In genomic region chr10:30553625-30554442, GRCh38 we compare ENCODE assay signal across 9 cellular contexts.
DNase-seq lines count a peak whose midpoint lies in the region; ATAC-seq and TF ChIP-seq lines count a peak whose summit lies in the region.
"Had no signal": no experiment of that assay in that cellular context is flagged by ENCODE, and none has a peak within 500 bp of the region (broad histone marks: within the 10 kb centered on the region; RNA-seq: fewer than 3 reads in every experiment).

No MANE protein-coding gene starts in this region.

- peak; percentile 12 for DNase-seq in COR-L47 (lab: John Stamatoyannopoulos, UW)
- peak; percentile 16 for DNase-seq in PC-3
- peak in 27 of 42 donors; percentile 4 to 52 (median 26) for DNase-seq in head of caudate nucleus
- peak; percentile 62 to 79 (median 76) for DNase-seq in ovary
- no peak for DNase-seq in cerebellar cortex (ENCODE audit: low spot score)
- DNase-seq in activated CD4-positive, alpha-beta T cell treated with anti-CD3 and anti-CD28 coated beads for 48 hours: no peak
- DNase-seq: activated CD8-positive, alpha-beta memory T cell treated with anti-CD3 and anti-CD28 coated beads for 24 hours had no signal

- no peaks in the 10 kb centered on the region for H3F3A ChIP-seq in PC-3 (ENCODE audit: low read length, unreplicated experiment)

- no peaks in the 10 kb centered on the region for H4K20me1 ChIP-seq in PC-3 (ENCODE audit: low read length)

- BruUV-seq in PC-3 (replicated peaks; lab: Mats Ljungman, UMichigan): no TSS peak

- H3K4me1 ChIP-seq in PC-3 (ENCODE audit: insufficient read depth, low read length) (peaks cover 10% of the 10 kb centered on the region), ovary (ENCODE audit: insufficient read depth) (peaks cover 2% of the 10 kb centered on the region)

- peak; percentile 89 for ATAC-seq in PC-3
- no peak for ATAC-seq in HG03196 (IDR thresholded peaks at IDR 0.05; ENCODE audit: unreplicated experiment)
- no peak for ATAC-seq in GM21723 (IDR thresholded peaks at IDR 0.05; ENCODE audit: unreplicated experiment)

- H3K9me2 ChIP-seq in PC-3 (replicated peaks; ENCODE audit: low read length): no peaks in the 10 kb centered on the region

- WGBS in ovary, 3 donors: 9 to 16% (median 11%) methylated on average over 12 of the region's 12 CpGs

- intact Hi-C loops in PC-3 (cut with micrococcal nuclease) (no loop called here), head of caudate nucleus (cut with DNase I) (no loop called here), ovary (cut with DNase I) (no loop called here)

- H3K27ac ChIP-seq in PC-3 (ENCODE audit: low read length): no peak overlapping the region
- H3K27ac ChIP-seq in ovary: peak overlapping the region in 1 of 2 donors; percentile 17

- POLR2A ChIA-PET in PC-3 (lab: Charles Lee; ENCODE audit: unreplicated experiment): no interaction called here

- H3K36me3 ChIP-seq in PC-3 (ENCODE audit: low read depth, low read length) (no peaks in the 10 kb centered on the region), ovary (no peaks in the 10 kb centered on the region)

- H3K9me3 ChIP-seq in PC-3 (ENCODE audit: low read length): no peaks in the 10 kb centered on the region
- no peaks in the 10 kb centered on the region for H3K9me3 ChIP-seq in ovary

- peak; percentile 7 for TF ChIP-seq POLR2A in ovary (IDR thresholded peaks at IDR 0.05)

- H3K4me3 ChIP-seq in PC-3 (ENCODE audit: low read length): peak overlapping the region; percentile 37; the same call in 1 of the 2 replicates
- peak overlapping the region; percentile 12 for H3K4me3 ChIP-seq in ovary

- no peak overlapping the region for H3K9ac ChIP-seq in PC-3 (ENCODE audit: low read length)

- no peaks in the 10 kb centered on the region for H3K79me2 ChIP-seq in PC-3 (ENCODE audit: low read length)

- TF ChIP-seq CTCF in PC-3 (conservative IDR thresholded peaks at IDR 0.05; ENCODE audit: low read depth, low read length) (no peak), ovary (IDR thresholded peaks at IDR 0.05) (no peak)

- peak overlapping the region; percentile 70 for H3K4me2 ChIP-seq in PC-3 (ENCODE audit: low read length)

- CTCF ChIA-PET in PC-3 (lab: Charles Lee): no interaction called here

- peak overlapping the region; percentile 88 for H2AFZ ChIP-seq in PC-3 (ENCODE audit: low read length)

- H3K27me3 ChIP-seq in PC-3 (ENCODE audit: low read length): no peaks in the 10 kb centered on the region
- no peaks in the 10 kb centered on the region for H3K27me3 ChIP-seq in ovary

- no peak for TF ChIP-seq EP300 in ovary (IDR thresholded peaks at IDR 0.05)

Comparison
In these comparisons a context has a peak if more than half of its experiments do, and no peak if none do; other contexts are left out.
1. DNase-seq: peak in COR-L47 (single experiment), PC-3 (single experiment), head of caudate nucleus (27 of 42) and ovary (5 of 5); none in cerebellar cortex (single experiment) and activated CD4-positive, alpha-beta T cell treated with anti-CD3 and anti-CD28 coated beads for 48 hours (single experiment).